ENCODE assay signal across 15 cellular contexts in the genomic region with DNA sequence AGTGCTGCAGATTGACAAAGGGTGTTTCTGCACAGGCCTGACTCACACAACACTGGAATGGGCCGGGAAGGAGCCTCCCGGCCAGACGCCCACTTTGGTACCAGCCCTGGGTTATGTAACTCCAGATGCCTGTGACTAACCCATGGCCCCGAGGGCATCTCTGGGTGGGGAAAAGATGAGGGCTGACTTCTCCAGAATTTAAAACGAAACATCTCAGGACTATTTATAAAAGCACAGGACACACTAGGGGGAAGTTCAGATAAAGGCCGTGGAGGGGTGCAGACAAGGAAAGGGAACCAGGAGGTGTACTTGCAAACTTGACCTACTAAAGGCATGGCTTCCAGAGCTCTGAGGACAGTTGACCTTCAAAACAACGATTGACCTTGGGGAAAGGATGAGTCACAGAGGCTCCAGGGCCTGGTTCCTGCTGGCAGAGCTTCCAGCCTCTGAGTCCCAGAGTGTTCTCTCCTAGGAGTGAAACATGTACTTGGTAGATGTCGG.
DNase-seq lines count a peak whose midpoint lies in the region; TF ChIP-seq lines count a peak whose summit lies in the region.
"Had no signal": no experiment of that assay in that cellular context is flagged by ENCODE, and none has a peak within 500 bp of the region (broad histone marks: within the 10 kb centered on the region; RNA-seq: fewer than 3 reads in every experiment).

No MANE protein-coding gene starts in this region.

- H3K27ac Mint-ChIP-seq in HFFc6: peak overlapping the region; percentile 67
- H3K27ac Mint-ChIP-seq: activated naive CD4-positive, alpha-beta T cell treated with anti-CD3 and anti-CD28 coated beads, Interleukin-2, amount 50 U/mL, for 24 hours; endodermal cell had no signal

- H3K4me3 Mint-ChIP-seq in HFFc6: peak overlapping the region; percentile 46
- H3K4me3 Mint-ChIP-seq: activated naive CD4-positive, alpha-beta T cell treated with anti-CD3 and anti-CD28 coated beads, Interleukin-2, amount 50 U/mL, for 24 hours; endodermal cell had no signal

- H3K4me1 Mint-ChIP-seq in HFFc6 (ENCODE audit: low read depth): peaks cover 61% of the 10 kb centered on the region
- H3K4me1 Mint-ChIP-seq: activated naive CD4-positive, alpha-beta T cell treated with anti-CD3 and anti-CD28 coated beads, Interleukin-2, amount 50 U/mL, for 24 hours; endodermal cell had no signal

- H3K4me2 ChIP-seq in SK-N-SH: peak overlapping the region; percentile 29; the same call in 1 of the 2 replicates

- H3K79me2 ChIP-seq in SK-N-SH (ENCODE audit: insufficient read depth): no peaks in the 10 kb centered on the region

- H3K9me3 Mint-ChIP-seq in HFFc6: no peaks in the 10 kb centered on the region; the same call in none of the 2 replicates

- no peaks in the 10 kb centered on the region for H3K9me3 ChIP-seq in SK-N-SH
- H3K9me3 ChIP-seq: thoracic aorta had no signal

- TF ChIP-seq EP300 in SK-N-SH (IDR thresholded peaks at IDR 0.05; ENCODE audit: borderline replicate concordance in 1 of 2, low read depth in 1 of 2, low read length in 1 of 2): 0 out of 4 replicates have a peak, but pooled peaks of 1 of the 2 experiments have one; percentile 18

- no peak overlapping the region for H2AFZ ChIP-seq in SK-N-SH (ENCODE audit: low read depth)

- H4K20me1 ChIP-seq in SK-N-SH (ENCODE audit: insufficient read depth): no peaks in the 10 kb centered on the region

- CTCF ChIA-PET in SK-N-SH (lab: Yijun Ruan, JAX): interaction anchor here (0.6 to 1.6 kb wide), 5 partner anchors 9 to 600 kb away, joined by 3 to 5 read pairs (median 3); no protein-coding TSS in a partner anchor

- H3K27ac ChIP-seq in SK-N-SH (ENCODE audit: low read depth in 2 of 2, low read length in 1 of 2): peak overlapping the region in 1 of 2 experiments; percentile 95; a peak in 2 of 4 replicates
- peak overlapping the region in 15 of 21 experiments; percentile 1 to 73 (median 43) for H3K27ac ChIP-seq in skin epidermis
- H3K27ac ChIP-seq: SJCRH30 had no signal

- peak; percentile 67 for DNase-seq in HFFc6
- DNase-seq in SK-N-SH: no peak
- DNase-seq in fibroblast of gingiva (ENCODE audit: low read depth): peak; percentile 71
- no peak for DNase-seq in NCI-H1048 (lab: John Stamatoyannopoulos, UW)
- no peak for DNase-seq in stimulated activated naive CD4-positive, alpha-beta T cell treated with Interleukin-2 at 50 U/mL for 16 hours (lab: John Stamatoyannopoulos, UW)
- no peak for DNase-seq in NCI-H2196 treated with DMSO at 0.1 percent for 48 hours (lab: John Stamatoyannopoulos, UW; ENCODE audit: unreplicated experiment)
- no peak for DNase-seq in NCI-H345 (lab: John Stamatoyannopoulos, UW)
- DNase-seq: endodermal cell, left colon, NCI-H1930, nucleus accumbens, SJCRH30 had no signal

- no peak for TF ChIP-seq RAD21 in SK-N-SH (IDR thresholded peaks at IDR 0.05; ENCODE audit: low read length)

- POLR2A ChIA-PET in SK-N-SH (lab: Yijun Ruan, JAX): no interaction called here

- H3K4me3 ChIP-seq in SK-N-SH (ENCODE audit: low read depth in 2 of 2, low read length in 1 of 2) (no peak overlapping the region), skin epidermis (no peak overlapping the region)
- H3K4me3 ChIP-seq: SJCRH30, thoracic aorta had no signal

- H3K4me1 ChIP-seq in SK-N-SH (ENCODE audit: control insufficient read depth in 1 of 2, insufficient read depth in 2 of 2, low read depth in 1 of 2, low read length in 1 of 2): peaks cover 4 to 7% of the 10 kb centered on the region in 2 experiments; a peak in 3 of 4 replicates

- H3K9ac ChIP-seq in SK-N-SH: peak overlapping the region; percentile 36; the same call in 1 of the 2 replicates

- TF ChIP-seq CTCF in HFFc6 (IDR thresholded peaks at IDR 0.05) (no peak), SK-N-SH (IDR thresholded peaks at IDR 0.05) (no peak)

- 27% methylated on average over 8 of the region's 8 CpGs for WGBS in SK-N-SH (ENCODE audit: low lambda C conversion rate)

- H3F3A ChIP-seq in SK-N-SH (replicated peaks; ENCODE audit: insufficient read depth): peaks cover 22% of the 10 kb centered on the region

- H3K36me3 ChIP-seq in SK-N-SH (replicated peaks in 1 of 2; ENCODE audit: control insufficient read depth in 1 of 2, insufficient read depth in 2 of 2, low read length in 1 of 2): no peaks in the 10 kb centered on the region
- H3K36me3 ChIP-seq: SJCRH30, thoracic aorta had no signal

- no peaks in the 10 kb centered on the region for H3K27me3 ChIP-seq in SK-N-SH (ENCODE audit: insufficient read depth)
- H3K27me3 ChIP-seq: SJCRH30 had no signal

- peaks cover 14% of the 10 kb centered on the region for H3K36me3 Mint-ChIP-seq in HFFc6 (ENCODE audit: low read depth)

- H3K9me2 ChIP-seq in SK-N-SH: no peaks in the 10 kb centered on the region

- H3K27me3 Mint-ChIP-seq in HFFc6 (ENCODE audit: insufficient read depth): peaks cover 1% of the 10 kb centered on the region

TF ChIP-seq in SK-N-SH, 30 proteins besides CTCF, POLR2A, EP300 and RAD21:
- TF ChIP-seq FOSL2 (IDR thresholded peaks at IDR 0.05; ENCODE audit: borderline replicate concordance, low read depth) (peak; percentile 38; the same call in 1 of the 2 replicates), JUND (IDR thresholded peaks at IDR 0.05) (0 out of 2 replicates have a peak, but pooled peaks have one; percentile 10), RXRA (IDR thresholded peaks at IDR 0.05; ENCODE audit: borderline replicate concordance, low read depth) (peak; percentile 73), NFIC (IDR thresholded peaks at IDR 0.05; ENCODE audit: borderline replicate concordance) (peak; percentile 9; the same call in 1 of the 2 replicates), TCF12 (IDR thresholded peaks at IDR 0.05) (peak; percentile 79), TAF1 (IDR thresholded peaks at IDR 0.05; ENCODE audit: borderline replicate concordance, low read depth, low read length) (no peak)
- TF ChIP-seq, protein P1, sequence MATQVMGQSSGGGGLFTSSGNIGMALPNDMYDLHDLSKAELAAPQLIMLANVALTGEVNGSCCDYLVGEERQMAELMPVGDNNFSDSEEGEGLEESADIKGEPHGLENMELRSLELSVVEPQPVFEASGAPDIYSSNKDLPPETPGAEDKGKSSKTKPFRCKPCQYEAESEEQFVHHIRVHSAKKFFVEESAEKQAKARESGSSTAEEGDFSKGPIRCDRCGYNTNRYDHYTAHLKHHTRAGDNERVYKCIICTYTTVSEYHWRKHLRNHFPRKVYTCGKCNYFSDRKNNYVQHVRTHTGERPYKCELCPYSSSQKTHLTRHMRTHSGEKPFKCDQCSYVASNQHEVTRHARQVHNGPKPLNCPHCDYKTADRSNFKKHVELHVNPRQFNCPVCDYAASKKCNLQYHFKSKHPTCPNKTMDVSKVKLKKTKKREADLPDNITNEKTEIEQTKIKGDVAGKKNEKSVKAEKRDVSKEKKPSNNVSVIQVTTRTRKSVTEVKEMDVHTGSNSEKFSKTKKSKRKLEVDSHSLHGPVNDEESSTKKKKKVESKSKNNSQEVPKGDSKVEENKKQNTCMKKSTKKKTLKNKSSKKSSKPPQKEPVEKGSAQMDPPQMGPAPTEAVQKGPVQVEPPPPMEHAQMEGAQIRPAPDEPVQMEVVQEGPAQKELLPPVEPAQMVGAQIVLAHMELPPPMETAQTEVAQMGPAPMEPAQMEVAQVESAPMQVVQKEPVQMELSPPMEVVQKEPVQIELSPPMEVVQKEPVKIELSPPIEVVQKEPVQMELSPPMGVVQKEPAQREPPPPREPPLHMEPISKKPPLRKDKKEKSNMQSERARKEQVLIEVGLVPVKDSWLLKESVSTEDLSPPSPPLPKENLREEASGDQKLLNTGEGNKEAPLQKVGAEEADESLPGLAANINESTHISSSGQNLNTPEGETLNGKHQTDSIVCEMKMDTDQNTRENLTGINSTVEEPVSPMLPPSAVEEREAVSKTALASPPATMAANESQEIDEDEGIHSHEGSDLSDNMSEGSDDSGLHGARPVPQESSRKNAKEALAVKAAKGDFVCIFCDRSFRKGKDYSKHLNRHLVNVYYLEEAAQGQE (IDR thresholded peaks at IDR 0.05; ENCODE audit: low read depth, low read length): no peak
- TF ChIP-seq, protein P2, sequence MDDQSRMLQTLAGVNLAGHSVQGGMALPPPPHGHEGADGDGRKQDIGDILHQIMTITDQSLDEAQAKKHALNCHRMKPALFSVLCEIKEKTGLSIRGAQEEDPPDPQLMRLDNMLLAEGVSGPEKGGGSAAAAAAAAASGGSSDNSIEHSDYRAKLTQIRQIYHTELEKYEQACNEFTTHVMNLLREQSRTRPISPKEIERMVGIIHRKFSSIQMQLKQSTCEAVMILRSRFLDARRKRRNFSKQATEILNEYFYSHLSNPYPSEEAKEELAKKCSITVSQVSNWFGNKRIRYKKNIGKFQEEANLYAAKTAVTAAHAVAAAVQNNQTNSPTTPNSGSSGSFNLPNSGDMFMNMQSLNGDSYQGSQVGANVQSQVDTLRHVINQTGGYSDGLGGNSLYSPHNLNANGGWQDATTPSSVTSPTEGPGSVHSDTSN (IDR thresholded peaks at IDR 0.05): 0 out of 2 replicates have a peak, but pooled peaks have one; percentile 15

Comparison
In these comparisons a context has a peak if more than half of its experiments do, and no peak if none do; other contexts are left out.
1. DNase-seq: peak in HFFc6 (single experiment) and fibroblast of gingiva (single experiment); none in SK-N-SH (single experiment), NCI-H1048 (single experiment), stimulated activated naive CD4-positive, alpha-beta T cell treated with Interleukin-2 at 50 U/mL for 16 hours (single experiment), NCI-H2196 treated with DMSO at 0.1 percent for 48 hours (single experiment) and NCI-H345 (single experiment).